Comparison of ENCODE assay signal across 25 cellular contexts in genomic region chr19:54186351-54186750, GRCh38. TPM values are rescaled to one million over a fixed set of nuclear protein-coding genes. Genes with fewer than 3 reads are reported as not detected.
A peak's percentile ranks its signal among the peaks of the same experiment; 100 is the strongest.
DNase-seq lines count a peak whose midpoint lies in the region; ATAC-seq, FAIRE-seq and TF ChIP-seq lines count a peak whose summit lies in the region.
"Had no signal": no experiment of that assay in that cellular context is flagged by ENCODE, and none has a peak within 500 bp of the region (broad histone marks: within the 10 kb centered on the region; RNA-seq: fewer than 3 reads in every experiment).

No MANE protein-coding gene starts in this region.

- no peak for FAIRE-seq in astrocyte (lab: Jason Lieb, UNC)
- FAIRE-seq: GM19239 had no signal

- no peak overlapping the region for H2AFZ ChIP-seq in astrocyte (ENCODE audit: low read depth, low read length)

- no peaks in the 10 kb centered on the region for H3K36me3 ChIP-seq in astrocyte (ENCODE audit: insufficient read depth, low read length)
- H3K36me3 ChIP-seq in mucosa of rectum (ENCODE audit: control insufficient read depth in 2 of 2, insufficient read depth in 2 of 2, low read length in 2 of 2): peaks cover 5 to 7% of the 10 kb centered on the region in 2 donors
- H3K36me3 ChIP-seq: cardiac muscle cell had no signal

- no peak overlapping the region for H3K4me3 ChIP-seq in astrocyte (ENCODE audit: insufficient read depth, low read depth, low read length)
- H3K4me3 ChIP-seq in mucosa of rectum (ENCODE audit: low read length in 2 of 2): peak overlapping the region in 1 of 2 donors; percentile 20
- H3K4me3 ChIP-seq: cardiac muscle cell, heart left ventricle, skin epidermis, tibial artery had no signal

- H3K9me3 Mint-ChIP-seq in activated CD4-positive, alpha-beta T cell treated with anti-CD3 and anti-CD28 coated beads, Interleukin-2, amount 10 ng/mL, durations not matched to agents 7 days and 5 days: no peaks in the 10 kb centered on the region
- H3K9me3 Mint-ChIP-seq in astrocyte (ENCODE audit: unreplicated experiment): no peaks in the 10 kb centered on the region
- H3K9me3 Mint-ChIP-seq: neural crest cell, T-cell had no signal

- no peak overlapping the region for H3K4me3 Mint-ChIP-seq in activated CD4-positive, alpha-beta T cell treated with anti-CD3 and anti-CD28 coated beads, Interleukin-2, amount 10 ng/mL, durations not matched to agents 7 days and 5 days
- peak overlapping the region; percentile 28 for H3K4me3 Mint-ChIP-seq in astrocyte (ENCODE audit: unreplicated experiment)

- no peak for TF ChIP-seq CTCF in astrocyte (IDR thresholded peaks at IDR 0.05; ENCODE audit: insufficient read depth, low read depth, low read length)

- H4K20me1 ChIP-seq in astrocyte (ENCODE audit: insufficient read depth, low read length): peaks cover 23% of the 10 kb centered on the region

- H3K36me3 Mint-ChIP-seq in activated CD4-positive, alpha-beta T cell treated with anti-CD3 and anti-CD28 coated beads, Interleukin-2, amount 10 ng/mL, durations not matched to agents 7 days and 5 days (ENCODE audit: low read depth): peaks cover 8% of the 10 kb centered on the region
- H3K36me3 Mint-ChIP-seq in astrocyte (ENCODE audit: low read depth, unreplicated experiment): peaks cover 7% of the 10 kb centered on the region
- H3K36me3 Mint-ChIP-seq: T-cell had no signal

- no peaks in the 10 kb centered on the region for H3K27me3 Mint-ChIP-seq in activated CD4-positive, alpha-beta T cell treated with anti-CD3 and anti-CD28 coated beads, Interleukin-2, amount 10 ng/mL, durations not matched to agents 7 days and 5 days
- no peaks in the 10 kb centered on the region for H3K27me3 Mint-ChIP-seq in astrocyte (ENCODE audit: low read depth, unreplicated experiment)
- H3K27me3 Mint-ChIP-seq: T-cell had no signal

- no peak for DNase-seq in activated CD4-positive, alpha-beta T cell treated with anti-CD3 and anti-CD28 coated beads, Interleukin-2, amount 10 ng/mL, durations not matched to agents 7 days and 5 days
- no peak for DNase-seq in activated CD4-positive, alpha-beta T cell treated with anti-CD3 and anti-CD28 coated beads, Interleukin-2, amount 50 U/mL, for 4 hours
- no peak for DNase-seq in astrocyte (ENCODE audit: low read depth)
- DNase-seq in islet precursor cell: no peak
- DNase-seq: 8988T; activated CD4-positive, alpha-beta T cell treated with anti-CD3 and anti-CD28 coated beads for 48 hours; activated CD8-positive, alpha-beta memory T cell treated with anti-CD3 and anti-CD28 coated beads, Interleukin-2, amount 50 U/mL, for 48 hours; amniotic stem cell; DMS79; heart left ventricle; NCI-H2081; OCI-M1; SHP77 treated with DMSO at 0.1 percent for 48 hours; stimulated activated naive CD4-positive, alpha-beta T cell; T-cell; tibial artery had no signal

- H3K27me3 ChIP-seq in astrocyte (ENCODE audit: insufficient read depth, low read length): no peaks in the 10 kb centered on the region
- no peaks in the 10 kb centered on the region for H3K27me3 ChIP-seq in mucosa of rectum (ENCODE audit: control insufficient read depth in 2 of 2, insufficient read depth in 2 of 2, low read length in 2 of 2)
- H3K27me3 ChIP-seq: cardiac muscle cell, heart left ventricle, tibial artery had no signal

- no peak overlapping the region for H3K9ac ChIP-seq in astrocyte (ENCODE audit: low read length)
- H3K9ac ChIP-seq in mucosa of rectum (ENCODE audit: low read depth in 1 of 2, low read length in 2 of 2): peak overlapping the region; percentile 65 to 78

- no peak for ATAC-seq in HG03159 (IDR thresholded peaks at IDR 0.05; ENCODE audit: unreplicated experiment)
- ATAC-seq in HG03097 (IDR thresholded peaks at IDR 0.05; ENCODE audit: low FRiP score, unreplicated experiment): no peak
- ATAC-seq: heart left ventricle, T-cell had no signal

- no peak overlapping the region for H3K4me2 ChIP-seq in astrocyte (ENCODE audit: low read length)

- CTCF ChIA-PET in activated CD4-positive, alpha-beta T cell treated with anti-CD3 and anti-CD28 coated beads, Interleukin-2, amount 10 ng/mL, durations not matched to agents 7 days and 5 days (lab: Charles Lee): interaction anchor here (0.8 to 4.4 kb wide), 3 partner anchors 11 to 22 kb away, joined by 3 to 27 read pairs (median 3); no protein-coding TSS in a partner anchor

- H3K4me1 Mint-ChIP-seq in activated CD4-positive, alpha-beta T cell treated with anti-CD3 and anti-CD28 coated beads, Interleukin-2, amount 10 ng/mL, durations not matched to agents 7 days and 5 days: peaks cover 22% of the 10 kb centered on the region
- no peaks in the 10 kb centered on the region for H3K4me1 Mint-ChIP-seq in astrocyte (ENCODE audit: low read depth, unreplicated experiment)

- POLR2A ChIA-PET in activated CD4-positive, alpha-beta T cell treated with anti-CD3 and anti-CD28 coated beads, Interleukin-2, amount 10 ng/mL, durations not matched to agents 7 days and 5 days (lab: Charles Lee): no interaction called here

- H3K4me1 ChIP-seq in astrocyte (ENCODE audit: insufficient read depth, low read length) (peaks cover 7% of the 10 kb centered on the region), mucosa of rectum (ENCODE audit: control insufficient read depth in 2 of 2, insufficient read depth in 2 of 2, low read length in 2 of 2) (peaks cover 22 to 26% of the 10 kb centered on the region in 2 donors)

- H3K27ac ChIP-seq in astrocyte (ENCODE audit: low read depth, low read length) (no peak overlapping the region), mucosa of rectum (ENCODE audit: low read depth in 2 of 2, low read length in 2 of 2) (peak overlapping the region; percentile 95 to 97), temporal lobe (ENCODE audit: low read depth, low read length) (peak overlapping the region; percentile 9)
- H3K27ac ChIP-seq: cardiac muscle cell, heart left ventricle, tibial artery had no signal

- peaks cover 26% of the 10 kb centered on the region for H3K79me2 ChIP-seq in astrocyte (ENCODE audit: insufficient read depth, low read length)

- H3K27ac Mint-ChIP-seq in activated CD4-positive, alpha-beta T cell treated with anti-CD3 and anti-CD28 coated beads, Interleukin-2, amount 10 ng/mL, durations not matched to agents 7 days and 5 days: peak overlapping the region; percentile 60
- H3K27ac Mint-ChIP-seq in astrocyte (ENCODE audit: unreplicated experiment): no peak overlapping the region

- H3K9me3 ChIP-seq in astrocyte (ENCODE audit: insufficient read depth, low read depth, low read length) (no peaks in the 10 kb centered on the region), mucosa of rectum (ENCODE audit: control insufficient read depth in 2 of 2, low read length in 2 of 2) (no peaks in the 10 kb centered on the region)
- H3K9me3 ChIP-seq: heart left ventricle, tibial artery had no signal

RNA-seq across cellular contexts. Expression of gene MBOAT7, which starts 3.0 kb away (rescaled TPM):
- 10 to 100 TPM; 56.0 to 61.0 TPM for total RNA-seq in activated CD4-positive, alpha-beta T cell treated with anti-CD3 and anti-CD28 coated beads, Interleukin-2, amount 10 ng/mL, durations not matched to agents 7 days and 5 days
- total RNA-seq in astrocyte (145 and 162 TPM in 2 replicates), temporal lobe (18.9 TPM)

RNA-seq across cellular contexts. Expression of gene TSEN34, which starts 4.8 kb away (rescaled TPM):
- total RNA-seq in activated CD4-positive, alpha-beta T cell treated with anti-CD3 and anti-CD28 coated beads, Interleukin-2, amount 10 ng/mL, durations not matched to agents 7 days and 5 days: 10 to 100 TPM in 1 of 2 experiments, 1 to 10 TPM in 1; 7.9 to 10.2 TPM
- total RNA-seq in astrocyte: 50.1 and 52.6 TPM in 2 replicates
- total RNA-seq in temporal lobe: 25.1 TPM

RNA-seq across cellular contexts. Expression of gene TMC4, which starts 13.4 kb away (rescaled TPM):
- total RNA-seq in activated CD4-positive, alpha-beta T cell treated with anti-CD3 and anti-CD28 coated beads, Interleukin-2, amount 10 ng/mL, durations not matched to agents 7 days and 5 days: 1 to 10 TPM; 4.6 to 4.9 TPM
- 0.94 and 1.9 TPM in 2 replicates for total RNA-seq in astrocyte
- total RNA-seq in temporal lobe: 0.49 TPM
- total RNA-seq: dermis microvascular lymphatic vessel endothelial cell had no signal

RNA-seq across cellular contexts. Expression of gene RPS9, which starts 14.3 kb away (rescaled TPM):
- 1,000 to 10,000 TPM; 1,257 to 1,351 TPM for total RNA-seq in activated CD4-positive, alpha-beta T cell treated with anti-CD3 and anti-CD28 coated beads, Interleukin-2, amount 10 ng/mL, durations not matched to agents 7 days and 5 days
- total RNA-seq in astrocyte: 685 and 779 TPM in 2 replicates
- total RNA-seq in temporal lobe: 942 TPM

RNA-seq across cellular contexts. Expression of gene LENG1, which starts 26.8 kb away (rescaled TPM):
- total RNA-seq in activated CD4-positive, alpha-beta T cell treated with anti-CD3 and anti-CD28 coated beads, Interleukin-2, amount 10 ng/mL, durations not matched to agents 7 days and 5 days: 1 to 10 TPM; 7.6 to 9.1 TPM
- total RNA-seq in astrocyte (4.1 and 4.8 TPM in 2 replicates), temporal lobe (4.7 TPM)
